In genomic region chr20:52312131-52312729, GRCh38 we compare ENCODE assay signal across 8 cellular contexts.
A peak's percentile ranks its signal among the peaks of the same experiment; 100 is the strongest.
DNase-seq lines count a peak whose midpoint lies in the region; ATAC-seq and TF ChIP-seq lines count a peak whose summit lies in the region.

No MANE protein-coding gene starts in this region.

- H3K36me3 Mint-ChIP-seq in central memory CD8-positive, alpha-beta T cell (ENCODE audit: insufficient read depth), result no peaks in the 10 kb centered on the region

- ATAC-seq in GM18909 (IDR thresholded peaks at IDR 0.05; ENCODE audit: poor library complexity, unreplicated experiment), result peak; percentile 65
- no peak for ATAC-seq in central memory CD8-positive, alpha-beta T cell (replicated peaks; ENCODE audit: extremely low read depth, poor library complexity, severe bottlenecking)
- peak; percentile 63 for ATAC-seq in left colon
- ATAC-seq in GM18868 (IDR thresholded peaks at IDR 0.05; ENCODE audit: unreplicated experiment), result no peak

- intact Hi-C loops in left colon (cut with DNase I, micrococcal nuclease), result loop anchor here in 1 of 2 donors (5.0 kb wide), 1 partner anchor 1235 kb away; no protein-coding TSS in a partner anchor

- H3K4me3 Mint-ChIP-seq in central memory CD8-positive, alpha-beta T cell, result no peak overlapping the region

- no peak overlapping the region for H3K27ac Mint-ChIP-seq in central memory CD8-positive, alpha-beta T cell (ENCODE audit: low read depth)

- peaks cover 15% of the 10 kb centered on the region for H3K4me1 Mint-ChIP-seq in central memory CD8-positive, alpha-beta T cell

- H3K27me3 Mint-ChIP-seq in central memory CD8-positive, alpha-beta T cell, result peaks cover 7% of the 10 kb centered on the region

- H3K4me3 ChIP-seq in AG10803 (ENCODE audit: low read length), result no peak overlapping the region

- DNase-seq in AG10803 (ENCODE audit: low read depth) (peak; percentile 70), NCI-H2029 (lab: John Stamatoyannopoulos, UW) (peak; percentile 55), T-helper 2 cell (peak in 4 of 5 experiments; percentile 5 to 79 (median 24)), left colon (peak in 1 of 2 donors; percentile 38)
- DNase-seq in central memory CD8-positive, alpha-beta T cell (ENCODE audit: low spot score in 2 of 2), result peak; percentile 20 to 41
- DNase-seq in stimulated activated CD8-positive, alpha-beta memory T cell treated with anti-CD3 and anti-CD28 coated beads, Interleukin-12 subunit alpha, Interleukin-12 subunit beta, amount 100 ng/mL, for 1 hour (ENCODE audit: low read depth), result peak; percentile 19

- H3K9me3 Mint-ChIP-seq in central memory CD8-positive, alpha-beta T cell, result no peaks in the 10 kb centered on the region

- peak; percentile 90 for TF ChIP-seq CTCF in AG10803 (conservative IDR thresholded peaks at IDR 0.05; ENCODE audit: low read length)

Comparison
In these comparisons a context has a peak if more than half of its experiments do, and no peak if none do; other contexts are left out.
1. ATAC-seq: peak in GM18909 (single experiment) and left colon (single experiment); none in central memory CD8-positive, alpha-beta T cell (single experiment) and GM18868 (single experiment).